Comparison of ENCODE assay signal across 28 cellular contexts in genomic region chr5:29894668-29895067, GRCh38.
"Had no signal": no experiment of that assay in that cellular context is flagged by ENCODE, and none has a peak within 500 bp of the region (broad histone marks: within the 10 kb centered on the region; RNA-seq: fewer than 3 reads in every experiment).

No MANE protein-coding gene starts in this region.

- ATAC-seq: activated CD4-positive, alpha-beta T cell treated with anti-CD3 and anti-CD28 coated beads for 36 hours; activated CD8-positive, alpha-beta memory T cell treated with anti-CD3 and anti-CD28 coated beads, Interleukin-2, amount 10 ng/mL, durations not matched to agents 7 days and 5 days; activated CD8-positive, alpha-beta T cell treated with anti-CD3 and anti-CD28 coated beads, Interleukin-2, amount 10 ng/mL, durations not matched to agents 7 days and 5 days; activated naive CD8-positive, alpha-beta T cell treated with anti-CD3 and anti-CD28 coated beads, Interleukin-2, amount 50 U/mL, for 24 hours; body of pancreas; effector memory CD8-positive, alpha-beta T cell; foreskin keratinocyte; gastrocnemius medialis; heart left ventricle had no signal

- DNase-seq: activated CD4-positive, alpha-beta memory T cell treated with anti-CD3 and anti-CD28 coated beads for 36 hours; activated CD4-positive, alpha-beta T cell treated with anti-CD3 and anti-CD28 coated beads for 36 hours; activated CD4-positive, alpha-beta T cell treated with anti-CD3 and anti-CD28 coated beads, Interleukin-2, amount 10 ng/mL, durations not matched to agents 24 days and 14 days; activated CD4-positive, CD25-positive, alpha-beta regulatory T cell; activated CD4-positive, CD25-positive, alpha-beta regulatory T cell treated with anti-CD3 and anti-CD28 coated beads, Interleukin-2, amount 50 U/mL, for 72 hours; activated CD8-positive, alpha-beta memory T cell treated with anti-CD3 and anti-CD28 coated beads, Interleukin-2, amount 10 ng/mL, durations not matched to agents 7 days and 5 days; activated CD8-positive, alpha-beta memory T cell treated with anti-CD3 and anti-CD28 coated beads, Interleukin-2, amount 50 U/mL, for 4 hours; activated CD8-positive, alpha-beta T cell treated with anti-CD3 and anti-CD28 coated beads, Interleukin-2, amount 10 ng/mL, durations not matched to agents 7 days and 5 days; activated effector memory CD4-positive, alpha-beta T cell treated with anti-CD3 and anti-CD28 coated beads, Interleukin-2, amount 50 U/mL, for 16 hours; activated naive CD4-positive, alpha-beta T cell treated with anti-CD3 and anti-CD28 coated beads for 36 hours; activated naive CD8-positive, alpha-beta T cell treated with anti-CD3 and anti-CD28 coated beads for 36 hours; activated naive CD8-positive, alpha-beta T cell treated with anti-CD3 and anti-CD28 coated beads, Interleukin-2, amount 50 U/mL, for 24 hours; activated T-cell treated with anti-CD3 and anti-CD28 coated beads, Interleukin-2, amount 50 U/mL, for 1 hour; activated T-cell treated with anti-CD3 and anti-CD28 coated beads, Interleukin-2, amount 50 U/mL, for 48 hours; adrenal gland; amygdala; aorta; body of pancreas; caudate nucleus; cortex of kidney; dermis blood vessel endothelial cell; effector CD4-positive, alpha-beta T cell; effector memory CD8-positive, alpha-beta T cell; erythroblast; foreskin keratinocyte; gastrocnemius medialis; glutamatergic neuron; heart left ventricle had no signal
